1 cellular context compared by ENCODE assay signal in the genomic region with DNA sequence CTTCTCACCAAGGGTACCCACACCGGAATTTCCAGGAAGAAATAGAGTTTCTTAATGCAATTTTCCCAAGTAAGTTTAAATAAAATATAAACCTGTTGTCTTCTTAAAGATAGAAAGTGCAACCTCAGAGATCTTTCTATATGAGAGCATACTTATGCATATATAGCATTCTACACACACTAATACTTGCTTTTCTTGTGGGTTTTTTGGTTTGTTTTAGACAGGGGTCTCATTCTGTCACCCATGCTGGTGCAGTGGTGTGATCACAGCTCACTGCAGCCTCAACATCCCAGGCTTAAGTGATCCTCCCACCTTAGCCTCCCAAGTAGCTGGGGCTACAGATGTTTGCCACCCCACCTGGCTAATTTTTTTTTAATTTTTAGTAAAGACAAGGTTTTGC.
TF ChIP-seq lines count a peak whose summit lies in the region.

No MANE protein-coding gene starts in this region.

TF ChIP-seq in HepG2, 621 proteins besides CTCF, POLR2A, EP300 and RAD21:
- TF ChIP-seq PPARG (CRISPR knock-in tag; conservative IDR thresholded peaks at IDR 0.05) (no peak), POLR2G (IDR thresholded peaks at IDR 0.05; ENCODE audit: low read depth, low read length) (peak; percentile 43; the same call in 1 of the 2 replicates)
